8 cellular contexts compared by ENCODE assay signal in the genomic region with DNA sequence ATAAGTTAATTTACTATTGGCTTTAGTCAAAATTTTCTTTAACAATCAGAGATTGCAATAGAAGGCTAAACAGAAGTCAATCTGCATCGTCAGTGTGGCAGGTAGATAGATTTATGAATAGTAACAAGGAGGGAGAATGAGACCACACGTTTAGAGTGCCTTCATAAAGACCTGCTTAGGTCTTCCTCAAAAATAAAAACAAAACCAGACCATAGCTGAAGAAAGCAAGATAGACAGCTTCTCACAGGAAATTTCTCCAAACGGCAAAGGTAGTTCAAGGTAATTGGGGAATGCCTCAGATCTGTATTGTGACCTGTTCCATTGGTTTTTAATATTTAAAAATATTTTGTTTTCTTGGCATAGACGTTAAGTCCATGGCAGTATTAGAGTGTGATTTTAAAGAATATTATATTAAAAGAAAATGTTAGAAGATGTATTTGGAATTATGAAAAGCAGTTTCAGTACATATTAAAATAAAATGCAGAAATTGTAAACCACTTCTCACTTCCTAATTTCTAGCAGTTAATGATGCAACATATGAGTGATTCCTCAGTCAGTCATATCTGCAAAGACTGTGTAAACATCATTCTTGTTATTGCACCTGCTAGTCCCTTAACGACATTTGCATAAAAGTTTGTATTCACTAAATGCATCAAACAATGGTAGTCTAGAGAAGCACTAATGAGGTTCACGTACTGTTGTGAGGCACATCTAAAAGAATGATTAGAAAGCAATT.
DNase-seq lines count a peak whose midpoint lies in the region; ATAC-seq and TF ChIP-seq lines count a peak whose summit lies in the region.

No MANE protein-coding gene starts in this region.

- no peak overlapping the region for H3K27ac ChIP-seq in suprapubic skin
- no peak overlapping the region for H3K27ac ChIP-seq in hepatocyte
- H3K27ac ChIP-seq in neuronal stem cell (replicated peaks; ENCODE audit: low read length), result no peak overlapping the region

- H3K9me2 ChIP-seq in hepatocyte (replicated peaks; ENCODE audit: insufficient read depth), result no peaks in the 10 kb centered on the region

- H3K36me3 ChIP-seq in GM06990 (ENCODE audit: control insufficient read depth, insufficient read depth, low read length) (no peaks in the 10 kb centered on the region), suprapubic skin (no peaks in the 10 kb centered on the region), hepatocyte (replicated peaks; ENCODE audit: insufficient read depth, low read depth) (no peaks in the 10 kb centered on the region), neuronal stem cell (replicated peaks in 1 of 2; ENCODE audit: control insufficient read depth in 2 of 2, insufficient read depth in 2 of 2, low read length in 2 of 2) (no peaks in the 10 kb centered on the region)

- no peaks in the 10 kb centered on the region for H4K20me1 ChIP-seq in hepatocyte (ENCODE audit: insufficient read depth, poor library complexity, severe bottlenecking)

- H3K9ac ChIP-seq in neuronal stem cell (ENCODE audit: low read depth, low read length, poor library complexity), result no peak overlapping the region

- TF ChIP-seq CTCF in GM06990 (IDR thresholded peaks at IDR 0.05; ENCODE audit: insufficient read depth, low read length, poor library complexity, severe bottlenecking), result no peak
- no peak for TF ChIP-seq CTCF in GM20000 (IDR thresholded peaks at IDR 0.05; ENCODE audit: extremely low read depth, missing control alignments)
- no peak for TF ChIP-seq CTCF in suprapubic skin (IDR thresholded peaks at IDR 0.05)
- no peak for TF ChIP-seq CTCF in hepatocyte (IDR thresholded peaks at IDR 0.05; ENCODE audit: poor library complexity)

- no peak overlapping the region for H4K8ac ChIP-seq in neuronal stem cell (ENCODE audit: low read depth, low read length)

- no peak overlapping the region for H2AFZ ChIP-seq in hepatocyte
- no peak overlapping the region for H2AFZ ChIP-seq in neuronal stem cell (ENCODE audit: low read length)

- no peak overlapping the region for H3K14ac ChIP-seq in neuronal stem cell (ENCODE audit: low read length)

- no peak overlapping the region for H3K18ac ChIP-seq in neuronal stem cell (ENCODE audit: low read length)

- DNase-seq in GM06990 (ENCODE audit: extremely low read depth, insufficient read length) (peak; percentile 64), GM20000 (ENCODE audit: low spot score) (peak; percentile 17), NCI-H774 (lab: John Stamatoyannopoulos, UW) (peak; percentile 37), suprapubic skin (ENCODE audit: low spot score in 2 of 2) (no peak), hypothalamus (lab: John Stamatoyannopoulos, UW) (no peak), hepatocyte (ENCODE audit: low spot score) (no peak), neuronal stem cell (ENCODE audit: low spot score) (no peak)

- H2BK15ac ChIP-seq in neuronal stem cell (ENCODE audit: low read length), result no peak overlapping the region

- no peak overlapping the region for H2AK5ac ChIP-seq in neuronal stem cell (ENCODE audit: low read depth, low read length)

- H3K79me1 ChIP-seq in neuronal stem cell (ENCODE audit: low read depth, low read length), result no peaks in the 10 kb centered on the region

- WGBS in suprapubic skin, result 56% methylated on average over 6 of the region's 6 CpGs
- 67% methylated on average over 6 of the region's 6 CpGs for WGBS in hepatocyte (ENCODE audit: low lambda C conversion rate, missing lambda C conversion rate)
- WGBS in neuronal stem cell (ENCODE audit: extremely low coverage in 2 of 2, insufficient read length in 2 of 2, insufficient replicate concordance in 1 of 2), 2 donors, result 100% methylated on average over 1 of the region's 6 CpGs

- no peaks in the 10 kb centered on the region for H3K27me3 ChIP-seq in GM06990 (replicated peaks; ENCODE audit: control insufficient read depth, insufficient read depth, low read length)
- H3K27me3 ChIP-seq in suprapubic skin, result no peaks in the 10 kb centered on the region
- H3K27me3 ChIP-seq in hepatocyte, result no peaks in the 10 kb centered on the region
- no peaks in the 10 kb centered on the region for H3K27me3 ChIP-seq in neuronal stem cell (ENCODE audit: control insufficient read depth in 3 of 3, insufficient read depth in 3 of 3, low read depth in 1 of 3, low read length in 3 of 3)

- H3K4me3 ChIP-seq in GM06990 (replicated peaks; ENCODE audit: low read depth, low read length) (no peak overlapping the region), suprapubic skin (no peak overlapping the region), hepatocyte (no peak overlapping the region), neuronal stem cell (ENCODE audit: low read length in 2 of 2) (no peak overlapping the region)

- peak; percentile 95 for ATAC-seq in HG03095 (IDR thresholded peaks at IDR 0.05; ENCODE audit: unreplicated experiment)

- peaks cover 10% of the 10 kb centered on the region for H3K4me1 ChIP-seq in suprapubic skin
- H3K4me1 ChIP-seq in hepatocyte (ENCODE audit: insufficient read depth), result no peaks in the 10 kb centered on the region
- H3K4me1 ChIP-seq in neuronal stem cell (ENCODE audit: control insufficient read depth in 2 of 2, insufficient read depth in 1 of 2, low read depth in 1 of 2, low read length in 2 of 2), result peaks cover 0 to under 1% of the 10 kb centered on the region in 2 donors

- no peak overlapping the region for H3K23ac ChIP-seq in neuronal stem cell (ENCODE audit: low read depth, low read length, poor library complexity)

- H2BK12ac ChIP-seq in neuronal stem cell (ENCODE audit: low read length), result no peak overlapping the region

- TF ChIP-seq EP300 in suprapubic skin (IDR thresholded peaks at IDR 0.05), result no peak

- H3K4me2 ChIP-seq in hepatocyte, result no peak overlapping the region
- H3K4me2 ChIP-seq in neuronal stem cell (ENCODE audit: insufficient read depth, low read length, poor library complexity, severe bottlenecking), result no peak overlapping the region

- H3K4ac ChIP-seq in neuronal stem cell (ENCODE audit: low read length), result no peak overlapping the region

- TF ChIP-seq POLR2A in suprapubic skin (IDR thresholded peaks at IDR 0.05), result no peak

- no peak overlapping the region for H2BK120ac ChIP-seq in neuronal stem cell (ENCODE audit: low read depth, low read length)

- H4K91ac ChIP-seq in neuronal stem cell (ENCODE audit: low read depth, low read length, poor library complexity), result no peak overlapping the region

- H3K9me3 ChIP-seq in suprapubic skin, result no peaks in the 10 kb centered on the region
- no peaks in the 10 kb centered on the region for H3K9me3 ChIP-seq in hepatocyte (ENCODE audit: low read depth)
- H3K9me3 ChIP-seq in neuronal stem cell (replicated peaks in 1 of 2; ENCODE audit: control insufficient read depth in 2 of 2, insufficient read depth in 1 of 2, low read depth in 1 of 2, low read length in 2 of 2), result no peaks in the 10 kb centered on the region

- H3K79me2 ChIP-seq in hepatocyte, result no peaks in the 10 kb centered on the region

- H2BK5ac ChIP-seq in neuronal stem cell (ENCODE audit: low read length), result no peak overlapping the region

Comparison
In these comparisons a context has a peak if more than half of its experiments do, and no peak if none do; other contexts are left out.
1. DNase-seq: peak in GM06990 (single experiment), GM20000 (single experiment) and NCI-H774 (single experiment); none in suprapubic skin (0 of 2), hypothalamus (0 of 51), hepatocyte (single experiment) and neuronal stem cell (single experiment).